10 cellular contexts compared by ENCODE assay signal in genomic region chr12:93166891-93167307, GRCh38.
DNase-seq lines count a peak whose midpoint lies in the region; ATAC-seq and TF ChIP-seq lines count a peak whose summit lies in the region.
"Had no signal": no experiment of that assay in that cellular context is flagged by ENCODE, and none has a peak within 500 bp of the region (broad histone marks: within the 10 kb centered on the region; RNA-seq: fewer than 3 reads in every experiment).

No MANE protein-coding gene starts in this region.

- no peak overlapping the region for H3K4me3 Mint-ChIP-seq in activated naive CD4-positive, alpha-beta T cell treated with anti-CD3 and anti-CD28 coated beads, Interleukin-2, amount 10 ng/mL, durations not matched to agents 7 days and 5 days

- no peak overlapping the region for H2AFZ ChIP-seq in SU-DHL-6 (ENCODE audit: low read depth, low read length, severe bottlenecking)

- ATAC-seq in GM18502 (IDR thresholded peaks at IDR 0.05; ENCODE audit: poor library complexity, unreplicated experiment) (peak; percentile 72), GM21381 (IDR thresholded peaks at IDR 0.05; ENCODE audit: unreplicated experiment) (peak; percentile 73), HG03108 (IDR thresholded peaks at IDR 0.05; ENCODE audit: unreplicated experiment) (peak; percentile 84)

- no peaks in the 10 kb centered on the region for H3F3A ChIP-seq in SU-DHL-6 (ENCODE audit: insufficient read depth)

- H3K79me2 ChIP-seq in SU-DHL-6 (ENCODE audit: insufficient read depth, low read length): no peaks in the 10 kb centered on the region

- H3K4me1 ChIP-seq in vagina: peaks cover 6% of the 10 kb centered on the region

- peak overlapping the region; percentile 43 for H3K4me2 ChIP-seq in SU-DHL-6 (ENCODE audit: low read depth, low read length, poor library complexity, severe bottlenecking)

- no peak overlapping the region for H3K4me3 ChIP-seq in SU-DHL-6 (ENCODE audit: insufficient read depth, low read length, poor library complexity, severe bottlenecking)
- no peak overlapping the region for H3K4me3 ChIP-seq in vagina

- H3K9me3 ChIP-seq in SU-DHL-6 (ENCODE audit: insufficient read depth, low read length): no peaks in the 10 kb centered on the region
- no peaks in the 10 kb centered on the region for H3K9me3 ChIP-seq in vagina

- TF ChIP-seq CTCF in SU-DHL-6 (IDR thresholded peaks at IDR 0.05; ENCODE audit: insufficient read depth, low read length, poor library complexity, severe bottlenecking) (no peak), vagina (IDR thresholded peaks at IDR 0.05) (no peak)

- peaks cover 4% of the 10 kb centered on the region for H3K27me3 Mint-ChIP-seq in activated naive CD4-positive, alpha-beta T cell treated with anti-CD3 and anti-CD28 coated beads, Interleukin-2, amount 10 ng/mL, durations not matched to agents 7 days and 5 days

- H3K27me3 ChIP-seq in SU-DHL-6 (ENCODE audit: low read length) (no peaks in the 10 kb centered on the region), vagina (no peaks in the 10 kb centered on the region)

- no peaks in the 10 kb centered on the region for H4K20me1 ChIP-seq in SU-DHL-6 (ENCODE audit: low read depth, low read length)

- intact Hi-C loops in vagina (cut with DNase I): no loop called here

- H3K9me3 Mint-ChIP-seq in activated naive CD4-positive, alpha-beta T cell treated with anti-CD3 and anti-CD28 coated beads, Interleukin-2, amount 10 ng/mL, durations not matched to agents 7 days and 5 days: no peaks in the 10 kb centered on the region

- H3K27ac Mint-ChIP-seq in activated naive CD4-positive, alpha-beta T cell treated with anti-CD3 and anti-CD28 coated beads, Interleukin-2, amount 10 ng/mL, durations not matched to agents 7 days and 5 days: no peak overlapping the region

- CTCF ChIA-PET in activated naive CD4-positive, alpha-beta T cell treated with anti-CD3 and anti-CD28 coated beads, Interleukin-2, amount 10 ng/mL, durations not matched to agents 7 days and 5 days (lab: Charles Lee): no interaction called here

- DNase-seq in vagina (ENCODE audit: extremely low spot score in 2 of 2) (no peak), pons (ENCODE audit: low spot score) (no peak), NCI-H128 (lab: John Stamatoyannopoulos, UW; ENCODE audit: unreplicated experiment) (no peak)
- no peak for DNase-seq in activated naive CD4-positive, alpha-beta T cell treated with anti-CD3 and anti-CD28 coated beads, Interleukin-2, amount 10 ng/mL, durations not matched to agents 7 days and 5 days
- DNase-seq: DMS 273 treated with DMSO at 0.1 percent for 48 hours had no signal

- H3K9ac ChIP-seq in SU-DHL-6 (ENCODE audit: low read length): no peak overlapping the region

- H3K36me3 ChIP-seq in SU-DHL-6 (ENCODE audit: low read length): no peaks in the 10 kb centered on the region
- no peaks in the 10 kb centered on the region for H3K36me3 ChIP-seq in vagina

- H3K27ac ChIP-seq in SU-DHL-6 (ENCODE audit: low read depth, low read length) (0 out of 2 replicates have a peak overlapping the region, but pooled peaks have one; percentile 5), vagina (no peak overlapping the region)
- H3K27ac ChIP-seq: skin epidermis had no signal

- H3K9me2 ChIP-seq in SU-DHL-6 (replicated peaks; ENCODE audit: insufficient read depth, low read length): no peaks in the 10 kb centered on the region

- no peaks in the 10 kb centered on the region for H3K4me1 Mint-ChIP-seq in activated naive CD4-positive, alpha-beta T cell treated with anti-CD3 and anti-CD28 coated beads, Interleukin-2, amount 10 ng/mL, durations not matched to agents 7 days and 5 days

- H3K36me3 Mint-ChIP-seq in activated naive CD4-positive, alpha-beta T cell treated with anti-CD3 and anti-CD28 coated beads, Interleukin-2, amount 10 ng/mL, durations not matched to agents 7 days and 5 days: no peaks in the 10 kb centered on the region

- TF ChIP-seq POLR2A in vagina (IDR thresholded peaks at IDR 0.05): no peak
